In the genomic region with DNA sequence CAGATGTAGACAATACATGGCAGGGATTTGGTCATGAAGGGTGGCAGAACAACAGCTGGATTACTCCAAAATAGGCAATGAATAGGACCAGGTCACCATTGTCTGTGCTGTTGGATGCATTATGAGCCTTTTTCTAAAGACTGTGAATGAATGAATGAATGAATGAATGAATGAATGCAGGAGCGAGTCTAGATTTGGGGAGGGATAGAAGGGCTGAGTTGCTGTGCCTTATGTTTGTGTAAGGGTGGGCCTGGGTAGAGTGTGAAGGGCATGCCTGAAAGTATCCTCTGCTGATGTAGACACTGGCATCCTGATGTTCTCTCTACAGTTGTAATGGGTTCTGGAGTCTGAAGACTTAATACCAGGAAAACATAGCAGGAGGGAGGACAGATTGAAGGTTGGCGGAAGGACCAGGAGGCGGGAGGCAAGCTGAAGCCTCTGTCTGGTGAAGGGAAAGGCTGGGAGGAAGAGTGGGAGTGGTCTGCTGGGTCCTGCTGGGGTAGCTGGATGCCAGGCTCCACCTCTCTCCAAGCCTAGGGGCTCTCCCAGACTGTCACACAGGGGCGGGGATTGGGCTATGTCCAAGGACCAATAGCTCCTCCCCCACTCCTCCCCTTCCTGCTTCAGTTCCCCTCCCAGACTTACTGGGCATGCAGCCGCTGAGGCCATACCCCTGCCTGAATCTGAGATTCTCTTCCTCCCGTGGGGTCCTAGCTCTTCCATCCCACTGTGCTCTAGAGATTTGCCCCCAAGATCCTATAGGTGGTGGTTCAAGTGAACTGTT, we compare ENCODE assay signal across 9 cellular contexts. TPM values are rescaled to one million over a fixed set of nuclear protein-coding genes. Genes with fewer than 3 reads are reported as not detected.
A peak's percentile ranks its signal among the peaks of the same experiment; 100 is the strongest.
DNase-seq lines count a peak whose midpoint lies in the region; ATAC-seq, FAIRE-seq and TF ChIP-seq lines count a peak whose summit lies in the region.
"Had no signal": no experiment of that assay in that cellular context is flagged by ENCODE, and none has a peak within 500 bp of the region (broad histone marks: within the 10 kb centered on the region; RNA-seq: fewer than 3 reads in every experiment).

No MANE protein-coding gene starts in this region.

- no peaks in the 10 kb centered on the region for H3K9me3 ChIP-seq in K562 (replicated peaks; ENCODE audit: control insufficient read depth, insufficient read depth, low read depth, low read length)

- H4K20me1 ChIP-seq in K562 (replicated peaks; ENCODE audit: control insufficient read depth, insufficient read depth, low read length) = no peaks in the 10 kb centered on the region

- peak; percentile 90 for FAIRE-seq in K562 (lab: Jason Lieb, UNC)

- POLR2A ChIA-PET in K562 (lab: Yijun Ruan, JAX) = interaction anchor here (0.6 to 1.7 kb wide), 10 partner anchors 8 to 235 kb away, joined by 3 to 6 read pairs (median 3); no protein-coding TSS in a partner anchor

- 0 out of 3 replicates have a peak, but pooled peaks cover 3% of the 10 kb centered on the region for H3K79me2 ChIP-seq in K562 (ENCODE audit: control insufficient read depth, insufficient read depth, low read length)

- intact Hi-C loops in K562 (cut with micrococcal nuclease) = no loop called here

- H3K4me1 ChIP-seq in K562 (replicated peaks in 1 of 2; ENCODE audit: control insufficient read depth in 2 of 2, insufficient read depth in 2 of 2, low read length in 2 of 2) = peaks cover 18 to 19% of the 10 kb centered on the region in 2 experiments; a peak in 4 of 5 replicates

- in situ Hi-C loops in K562 (cut with MboI) = no loop called here

- TF ChIP-seq CTCF in K562 (IDR thresholded peaks at IDR 0.05 in 2 of 3, conservative IDR thresholded peaks at IDR 0.05 in 1 of 3; ENCODE audit: insufficient read depth in 2 of 3, low read depth in 1 of 3, low read length in 3 of 3) = no peak

- WGBS in K562 (ENCODE audit: insufficient coverage, low coverage, missing lambda C conversion rate) = 28% methylated on average over 6 of the region's 6 CpGs

- TF ChIP-seq POLR2A in K562 (conservative IDR thresholded peaks at IDR 0.05) = peak; percentile 72

- H3K4me3 ChIP-seq in K562 (no peak overlapping the region), skeletal muscle cell (ENCODE audit: low read depth, low read length) (no peak overlapping the region)

- peak overlapping the region; percentile 17 to 39; a peak in 2 of 4 replicates for H3K9ac ChIP-seq in K562 (ENCODE audit: insufficient read depth in 1 of 2, low read depth in 2 of 2, low read length in 2 of 2)

- H2AFZ ChIP-seq in K562 (ENCODE audit: low read depth, low read length) = peak overlapping the region; percentile 89

- no peak for TF ChIP-seq EP300 in K562 (IDR thresholded peaks at IDR 0.05; ENCODE audit: low read length)

- BruUV-seq in K562 (replicated peaks; lab: Mats Ljungman, UMichigan) = no TSS peak

- H3K27ac ChIP-seq in K562 (ENCODE audit: extremely low read depth, low read depth, low read length) = no peak overlapping the region; the same call in 1 of the 3 replicates
- H3K27ac ChIP-seq: C4-2B had no signal

- peak overlapping the region; percentile 54 for H3K4me2 ChIP-seq in K562 (ENCODE audit: insufficient read depth, low read length)

- no peaks in the 10 kb centered on the region for H3K36me3 ChIP-seq in K562 (ENCODE audit: control insufficient read depth, insufficient read depth, low read length)

- ATAC-seq in HG02642 (IDR thresholded peaks at IDR 0.05; ENCODE audit: poor library complexity, unreplicated experiment) (peak; percentile 62), K562 (peak; percentile 95)

- H3K27me3 ChIP-seq in K562 (ENCODE audit: control insufficient read depth in 2 of 2, insufficient read depth in 2 of 2, low read length in 2 of 2) = no peaks in the 10 kb centered on the region

- TF ChIP-seq RAD21 in K562 (CRISPR knock-in tag; conservative IDR thresholded peaks at IDR 0.05 in 1 of 2, IDR thresholded peaks at IDR 0.05 in 1 of 2) = no peak

- H3K9me1 ChIP-seq in K562 (ENCODE audit: control insufficient read depth, insufficient read depth, low read length) = no peaks in the 10 kb centered on the region

- CTCF ChIA-PET in K562 (lab: Yijun Ruan, JAX; ENCODE audit: low intra/inter-chr PET ratio) = interaction anchor here (0.6 kb wide), 1 partner anchor 86 kb away, joined by 3 read pairs; no protein-coding TSS in a partner anchor

- peak; percentile 7 for DNase-seq in NOMO-1 treated with DMSO at 0.1 percent for 48 hours (lab: John Stamatoyannopoulos, UW; ENCODE audit: unreplicated experiment)
- DNase-seq in NOMO-1 (lab: John Stamatoyannopoulos, UW; ENCODE audit: unreplicated experiment in 2 of 2) = no peak
- peak; percentile 5 for DNase-seq in NCI-H2081 treated with DMSO at 0.1 percent for 48 hours (lab: John Stamatoyannopoulos, UW)
- DNase-seq in K562 (ENCODE audit: extremely low read depth in 1 of 4, low spot score in 3 of 4) = peak; percentile 89 to 95 (median 90)
- peak; percentile 95 for DNase-seq in iPS DF 19.7 (ENCODE audit: low read depth, low spot score)
- peak; percentile 68 for DNase-seq in skeletal muscle cell (ENCODE audit: low read depth)
- no peak for DNase-seq in NCI-H1694 (lab: John Stamatoyannopoulos, UW)

RNA-seq across cellular contexts. Expression of gene TRIM3, which starts 4.8 kb away (rescaled TPM):
- total RNA-seq in K562 (2011; cell fraction: chromatin; rRNA removed; ENCODE audit: low replicate concordance) = 19.0 and 30.8 TPM in 2 replicates
- total RNA-seq in K562 (2011; cell fraction: nucleolus; rRNA removed) = 22.5 and 25.3 TPM in 2 replicates
- total RNA-seq in K562 (2011; cell fraction: nucleoplasm; rRNA removed) = 20.2 and 20.7 TPM in 2 replicates
- total RNA-seq in K562 (2014; rRNA removed) = 3.0 and 11.6 TPM in 2 replicates
- total RNA-seq in K562 (2014; rRNA removed; fragmentation: Illumina TruSeq; extraction: Trizol) = 2.7 and 3.8 TPM in 2 replicates
- total RNA-seq in K562 (2015; rRNA removed; fragmentation: Illumina TruSeq; extraction: Trizol) = 4.8 and 5.2 TPM in 2 replicates
- 6.4 and 6.8 TPM in 2 replicates for total RNA-seq in K562 (2021)
- polyA plus RNA-seq in K562 (2011; rRNA removed) = 4.8 and 6.2 TPM in 2 replicates
- polyA plus RNA-seq in K562 (2011; cell fraction: cytosol; rRNA removed) = 4.5 and 5.7 TPM in 2 replicates
- 36.0 and 59.3 TPM in 2 replicates for polyA plus RNA-seq in K562 (2011; cell fraction: nucleus; rRNA removed)
- 6.2 and 9.0 TPM in 2 replicates for polyA plus RNA-seq in K562 (2012)
- polyA plus RNA-seq in K562 (2014; fragmentation: Illumina TruSeq; extraction: Trizol) = 4.7 and 5.6 TPM in 2 replicates
- under 1 TPM; 0.45 to 0.81 TPM for polyA plus RNA-seq in K562 (2014; fragmentation: Nextera tagmentation; extraction: Ambion mirVana)
- polyA plus RNA-seq in K562 (2014; rRNA removed) = 9.2 and 10.4 TPM in 2 replicates
- 2.7 and 4.7 TPM in 2 replicates for polyA minus RNA-seq in K562 (2011; rRNA and poly(A)+ RNA removed)
- 1.6 and 1.7 TPM in 2 replicates for polyA minus RNA-seq in K562 (2011; cell fraction: cytosol; rRNA and poly(A)+ RNA removed)
- polyA minus RNA-seq in K562 (2011; cell fraction: nucleus; rRNA and poly(A)+ RNA removed) = 10.3 and 14.0 TPM in 2 replicates

RNA-seq across cellular contexts. Expression of gene ARFIP2, which starts 12.2 kb away (rescaled TPM):
- 207 and 353 TPM in 2 replicates for total RNA-seq in K562 (2011; cell fraction: chromatin; rRNA removed; ENCODE audit: low replicate concordance)
- total RNA-seq in K562 (2011; cell fraction: nucleolus; rRNA removed) = 170 and 195 TPM in 2 replicates
- 211 and 248 TPM in 2 replicates for total RNA-seq in K562 (2011; cell fraction: nucleoplasm; rRNA removed)
- 41.0 and 46.7 TPM in 2 replicates for total RNA-seq in K562 (2014; rRNA removed)
- 27.8 and 32.0 TPM in 2 replicates for total RNA-seq in K562 (2014; rRNA removed; fragmentation: Illumina TruSeq; extraction: Trizol)
- total RNA-seq in K562 (2015; rRNA removed; fragmentation: Illumina TruSeq; extraction: Trizol) = 37.6 and 40.8 TPM in 2 replicates
- 42.9 and 46.5 TPM in 2 replicates for total RNA-seq in K562 (2021)
- 74.1 and 84.0 TPM in 2 replicates for polyA plus RNA-seq in K562 (2011; rRNA removed)
- polyA plus RNA-seq in K562 (2011; cell fraction: cytosol; rRNA removed) = 59.9 and 62.2 TPM in 2 replicates
- polyA plus RNA-seq in K562 (2011; cell fraction: nucleus; rRNA removed) = 334 and 409 TPM in 2 replicates
- polyA plus RNA-seq in K562 (2012) = 35.7 and 48.8 TPM in 2 replicates
- polyA plus RNA-seq in K562 (2014; fragmentation: Illumina TruSeq; extraction: Trizol) = 48.5 and 49.3 TPM in 2 replicates
- 10 to 100 TPM; 11.8 to 14.2 TPM for polyA plus RNA-seq in K562 (2014; fragmentation: Nextera tagmentation; extraction: Ambion mirVana)
- polyA plus RNA-seq in K562 (2014; rRNA removed) = 60.0 and 61.0 TPM in 2 replicates
- 58.8 and 63.0 TPM in 2 replicates for polyA minus RNA-seq in K562 (2011; rRNA and poly(A)+ RNA removed)
- 15.8 and 19.7 TPM in 2 replicates for polyA minus RNA-seq in K562 (2011; cell fraction: cytosol; rRNA and poly(A)+ RNA removed)
- 73.6 and 124 TPM in 2 replicates for polyA minus RNA-seq in K562 (2011; cell fraction: nucleus; rRNA and poly(A)+ RNA removed)

RNA-seq across cellular contexts. Expression of gene TIMM10B, which starts 12.4 kb away (rescaled TPM):
- 128 and 180 TPM in 2 replicates for total RNA-seq in K562 (2011; cell fraction: chromatin; rRNA removed; ENCODE audit: low replicate concordance)
- 109 and 115 TPM in 2 replicates for total RNA-seq in K562 (2011; cell fraction: nucleolus; rRNA removed)
- 150 and 215 TPM in 2 replicates for total RNA-seq in K562 (2011; cell fraction: nucleoplasm; rRNA removed)
- total RNA-seq in K562 (2014; rRNA removed) (43.2 and 48.7 TPM in 2 replicates), K562 (2014; rRNA removed; fragmentation: Illumina TruSeq; extraction: Trizol) (45.7 and 47.5 TPM in 2 replicates), K562 (2015; rRNA removed; fragmentation: Illumina TruSeq; extraction: Trizol) (47.0 and 48.9 TPM in 2 replicates), K562 (2021) (63.0 and 66.0 TPM in 2 replicates)
- polyA plus RNA-seq in K562 (2011; rRNA removed) (78.1 and 83.0 TPM in 2 replicates), K562 (2014; fragmentation: Illumina TruSeq; extraction: Trizol) (48.1 and 57.0 TPM in 2 replicates), K562 (2014; fragmentation: Nextera tagmentation; extraction: Ambion mirVana) (100 to 1,000 TPM; 158 to 163 TPM), K562 (2014; rRNA removed) (54.0 and 64.9 TPM in 2 replicates)
- polyA plus RNA-seq in K562 (2011; cell fraction: cytosol; rRNA removed) = 82.7 and 87.5 TPM in 2 replicates
- 109 and 128 TPM in 2 replicates for polyA plus RNA-seq in K562 (2011; cell fraction: nucleus; rRNA removed)
- 38.6 and 62.9 TPM in 2 replicates for polyA plus RNA-seq in K562 (2012)
- polyA minus RNA-seq in K562 (2011; rRNA and poly(A)+ RNA removed) = 58.1 and 61.2 TPM in 2 replicates
- 21.0 and 37.8 TPM in 2 replicates for polyA minus RNA-seq in K562 (2011; cell fraction: cytosol; rRNA and poly(A)+ RNA removed)
- polyA minus RNA-seq in K562 (2011; cell fraction: nucleus; rRNA and poly(A)+ RNA removed) = 75.8 and 112 TPM in 2 replicates

RNA-seq across cellular contexts. Expression of gene HPX, which starts 28.1 kb away (rescaled TPM):
- total RNA-seq in K562 (2011; cell fraction: chromatin; rRNA removed; ENCODE audit: low replicate concordance) = not detected in 2 replicates
- total RNA-seq in K562 (2011; cell fraction: nucleolus; rRNA removed) = 0.39 and 0.50 TPM in 2 replicates
- total RNA-seq in K562 (2011; cell fraction: nucleoplasm; rRNA removed) = 0.37 TPM in 1 of 2 replicates, not detected in the other
- total RNA-seq in K562 (2014; rRNA removed) (0.49 TPM in 1 of 2 replicates, not detected in the other), K562 (2014; rRNA removed; fragmentation: Illumina TruSeq; extraction: Trizol) (0.16 and 0.29 TPM in 2 replicates), K562 (2015; rRNA removed; fragmentation: Illumina TruSeq; extraction: Trizol) (0.14 and 0.15 TPM in 2 replicates), K562 (2021) (1.2 and 1.4 TPM in 2 replicates)
- polyA plus RNA-seq in K562 (2011; rRNA removed) (0.24 and 0.29 TPM in 2 replicates), K562 (2014; fragmentation: Illumina TruSeq; extraction: Trizol) (0.12 and 0.71 TPM in 2 replicates), K562 (2014; fragmentation: Nextera tagmentation; extraction: Ambion mirVana) (under 1 TPM; 0.79 to 0.94 TPM), K562 (2014; rRNA removed) (0.57 and 0.69 TPM in 2 replicates)
- polyA plus RNA-seq in K562 (2011; cell fraction: cytosol; rRNA removed) = 0.56 and 0.61 TPM in 2 replicates
- polyA plus RNA-seq in K562 (2011; cell fraction: nucleus; rRNA removed) = 0.57 and 0.65 TPM in 2 replicates
- 0.48 and 0.55 TPM in 2 replicates for polyA plus RNA-seq in K562 (2012)
- polyA minus RNA-seq in K562 (2011; rRNA and poly(A)+ RNA removed) = 0.24 TPM in 1 of 2 replicates, not detected in the other
- polyA minus RNA-seq in K562 (2011; cell fraction: cytosol; rRNA and poly(A)+ RNA removed) = not detected in 2 replicates
- polyA minus RNA-seq in K562 (2011; cell fraction: nucleus; rRNA and poly(A)+ RNA removed) = 0.22 TPM in 1 of 2 replicates, not detected in the other

RNA-seq across cellular contexts. Expression of gene DNHD1, which starts 28.2 kb away (rescaled TPM):
- total RNA-seq in K562 (2011; cell fraction: chromatin; rRNA removed; ENCODE audit: low replicate concordance) = 197 and 241 TPM in 2 replicates
- 92.7 and 107 TPM in 2 replicates for total RNA-seq in K562 (2011; cell fraction: nucleolus; rRNA removed)
- 141 and 183 TPM in 2 replicates for total RNA-seq in K562 (2011; cell fraction: nucleoplasm; rRNA removed)
- 3.0 and 3.8 TPM in 2 replicates for total RNA-seq in K562 (2014; rRNA removed)
- 3.6 and 4.1 TPM in 2 replicates for total RNA-seq in K562 (2014; rRNA removed; fragmentation: Illumina TruSeq; extraction: Trizol)
- 3.6 TPM in 2 replicates for total RNA-seq in K562 (2015; rRNA removed; fragmentation: Illumina TruSeq; extraction: Trizol)
- 6.5 and 7.4 TPM in 2 replicates for total RNA-seq in K562 (2021)
- polyA plus RNA-seq in K562 (2011; rRNA removed) = 9.7 and 16.7 TPM in 2 replicates
- polyA plus RNA-seq in K562 (2011; cell fraction: cytosol; rRNA removed) = 4.1 and 6.9 TPM in 2 replicates
- polyA plus RNA-seq in K562 (2011; cell fraction: nucleus; rRNA removed) = 123 and 140 TPM in 2 replicates
- polyA plus RNA-seq in K562 (2012) = 5.2 and 22.4 TPM in 2 replicates
- polyA plus RNA-seq in K562 (2014; fragmentation: Illumina TruSeq; extraction: Trizol) = 4.8 TPM in 2 replicates
- 1 to 10 TPM in 1 of 2 experiments, under 1 TPM in 1; 0.82 to 2.0 TPM for polyA plus RNA-seq in K562 (2014; fragmentation: Nextera tagmentation; extraction: Ambion mirVana)
- polyA plus RNA-seq in K562 (2014; rRNA removed) = 7.1 and 8.4 TPM in 2 replicates
- polyA minus RNA-seq in K562 (2011; rRNA and poly(A)+ RNA removed) = 24.5 and 30.4 TPM in 2 replicates
- 7.0 and 8.5 TPM in 2 replicates for polyA minus RNA-seq in K562 (2011; cell fraction: cytosol; rRNA and poly(A)+ RNA removed)
- polyA minus RNA-seq in K562 (2011; cell fraction: nucleus; rRNA and poly(A)+ RNA removed) = 26.4 and 49.9 TPM in 2 replicates

Comparison
In these comparisons a context has a peak if more than half of its experiments do, and no peak if none do; other contexts are left out.
1. DNase-seq: peak in NOMO-1 treated with DMSO at 0.1 percent for 48 hours (single experiment), NCI-H2081 treated with DMSO at 0.1 percent for 48 hours (single experiment), K562 (4 of 4), iPS DF 19.7 (single experiment) and skeletal muscle cell (single experiment); none in NOMO-1 (0 of 2) and NCI-H1694 (single experiment).